ENCODE assay signal across 8 cellular contexts in the genomic region with DNA sequence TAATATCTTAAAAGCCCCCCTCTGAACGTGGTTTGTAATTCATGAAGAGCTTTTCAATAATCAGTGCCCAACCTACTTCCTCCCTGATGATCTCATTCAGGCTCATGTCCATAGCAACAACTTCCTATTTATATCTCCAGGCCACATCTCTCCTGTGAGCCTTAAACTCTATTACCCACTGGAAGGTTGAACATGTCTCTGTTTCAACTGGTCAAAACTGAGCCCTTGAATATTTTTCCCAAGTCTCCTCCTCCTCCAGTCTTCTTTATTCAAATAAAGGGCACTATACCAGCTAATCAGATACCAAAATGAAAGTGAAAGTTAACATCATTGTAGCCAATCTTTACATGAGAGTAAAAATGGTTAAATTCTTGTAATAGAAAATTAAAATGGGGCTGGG.
DNase-seq lines count a peak whose midpoint lies in the region; ATAC-seq and TF ChIP-seq lines count a peak whose summit lies in the region.

No MANE protein-coding gene starts in this region.

- intact Hi-C loops in HCT116 (cut with micrococcal nuclease): no loop called here

- TF ChIP-seq RAD21 in HCT116 (IDR thresholded peaks at IDR 0.05; ENCODE audit: low read depth): no peak

- no peak overlapping the region for H3K9ac ChIP-seq in HCT116 (ENCODE audit: low read length)
- H3K9ac ChIP-seq in endodermal cell (ENCODE audit: extremely low read depth, low read length, poor library complexity, severe bottlenecking): no peak overlapping the region

- DNase-seq in Daoy (ENCODE audit: low read depth): peak; percentile 70
- DNase-seq in HCT116 (ENCODE audit: low read depth, low spot score): peak; percentile 1
- peak; percentile 69 for DNase-seq in NCI-H748 (lab: John Stamatoyannopoulos, UW; ENCODE audit: unreplicated experiment)
- DNase-seq in brain microvascular endothelial cell: peak; percentile 79
- DNase-seq in osteocyte (ENCODE audit: extremely low spot score, unreplicated experiment): no peak
- DNase-seq in NCI-H2227 (lab: John Stamatoyannopoulos, UW; ENCODE audit: unreplicated experiment): no peak
- no peak for DNase-seq in endodermal cell

- in situ Hi-C loops in brain microvascular endothelial cell (cut with HindIII; ENCODE audit: low pct_ligation_motif_present, low sequenced_read_pairs): no loop called here

- H3K27ac Mint-ChIP-seq in osteocyte (ENCODE audit: unreplicated experiment) (peak overlapping the region; percentile 84), endodermal cell (no peak overlapping the region)

- no TSS peak for BruUV-seq in HCT116 (replicated peaks; lab: Mats Ljungman, UMichigan)

- CTCF ChIA-PET in HCT116 (lab: Charles Lee): no interaction called here

- 0 out of 2 replicates have a peak, but pooled peaks have one; percentile 40 for ATAC-seq in HCT116
- no peak for ATAC-seq in HG02763 (IDR thresholded peaks at IDR 0.05; ENCODE audit: unreplicated experiment)

- no peaks in the 10 kb centered on the region for H3K79me2 ChIP-seq in HCT116 (ENCODE audit: insufficient read depth, low read length)

- H3K27me3 ChIP-seq in HCT116 (ENCODE audit: insufficient read depth, low read length): no peaks in the 10 kb centered on the region
- no peaks in the 10 kb centered on the region for H3K27me3 ChIP-seq in brain microvascular endothelial cell (replicated peaks)
- H3K27me3 ChIP-seq in endodermal cell (ENCODE audit: control insufficient read depth, insufficient read depth, low read length, poor library complexity, severe bottlenecking): no peaks in the 10 kb centered on the region

- TF ChIP-seq POLR2A in HCT116 (IDR thresholded peaks at IDR 0.05; ENCODE audit: borderline replicate concordance, extremely low read depth, insufficient read depth, insufficient read length): no peak

- POLR2A ChIA-PET in HCT116 (lab: Charles Lee): no interaction called here

- no peaks in the 10 kb centered on the region for H3K9me3 ChIP-seq in HCT116 (ENCODE audit: control insufficient read depth in 1 of 2, insufficient read depth in 1 of 2, low read depth in 1 of 2, low read length in 2 of 2)
- no peaks in the 10 kb centered on the region for H3K9me3 ChIP-seq in endodermal cell (ENCODE audit: control insufficient read depth, low read length)

- H3K27me3 Mint-ChIP-seq in osteocyte (ENCODE audit: unreplicated experiment): no peaks in the 10 kb centered on the region
- H3K27me3 Mint-ChIP-seq in endodermal cell (ENCODE audit: insufficient read depth): no peaks in the 10 kb centered on the region

- peak overlapping the region; percentile 27 for H3K4me3 Mint-ChIP-seq in osteocyte (ENCODE audit: unreplicated experiment)
- no peak overlapping the region for H3K4me3 Mint-ChIP-seq in endodermal cell

- H3K36me3 Mint-ChIP-seq in osteocyte (ENCODE audit: unreplicated experiment): no peaks in the 10 kb centered on the region
- H3K36me3 Mint-ChIP-seq in endodermal cell (ENCODE audit: low read depth): no peaks in the 10 kb centered on the region

- H3K4me3 ChIP-seq in HCT116 (replicated peaks in 1 of 2; ENCODE audit: low read depth in 1 of 2, low read length in 2 of 2) (peak overlapping the region in 1 of 2 experiments; percentile 32; a peak in 1 of 4 replicates), brain microvascular endothelial cell (ENCODE audit: low read depth, low read length) (no peak overlapping the region), endodermal cell (ENCODE audit: low read length) (no peak overlapping the region)

- H3K4me1 ChIP-seq in HCT116 (ENCODE audit: control insufficient read depth in 1 of 2, insufficient read depth in 2 of 2, low read length in 2 of 2): peaks cover 3 to 6% of the 10 kb centered on the region in 2 experiments; a peak in 3 of 4 replicates
- no peaks in the 10 kb centered on the region for H3K4me1 ChIP-seq in endodermal cell (ENCODE audit: control insufficient read depth, insufficient read depth, low read length)

- H3K9me3 Mint-ChIP-seq in osteocyte (ENCODE audit: unreplicated experiment) (no peaks in the 10 kb centered on the region), endodermal cell (no peaks in the 10 kb centered on the region)

- H3K27ac ChIP-seq in HCT116 (ENCODE audit: low read depth, low read length) (no peak overlapping the region), brain microvascular endothelial cell (peak overlapping the region; percentile 61), endodermal cell (ENCODE audit: low read depth, low read length) (no peak overlapping the region)

- H2AFZ ChIP-seq in HCT116 (ENCODE audit: low read depth, low read length, poor library complexity, severe bottlenecking): peak overlapping the region; percentile 96

- H3K4me2 ChIP-seq in HCT116 (ENCODE audit: low read length): peak overlapping the region; percentile 60

- H3K9me2 ChIP-seq in HCT116 (ENCODE audit: insufficient read depth): no peaks in the 10 kb centered on the region

- TF ChIP-seq CTCF in HCT116 (IDR thresholded peaks at IDR 0.05 in 2 of 3, conservative IDR thresholded peaks at IDR 0.05 in 1 of 3; ENCODE audit: borderline replicate concordance in 1 of 3, insufficient read depth in 1 of 3, low read depth in 2 of 3, low read length in 2 of 3) (no peak), brain microvascular endothelial cell (IDR thresholded peaks at IDR 0.05; ENCODE audit: low read depth, low read length, missing control alignments) (no peak), osteocyte (IDR thresholded peaks at IDR 0.05) (no peak), endodermal cell (conservative IDR thresholded peaks at IDR 0.05) (no peak)

- H3K36me3 ChIP-seq in HCT116 (ENCODE audit: control insufficient read depth in 1 of 2, insufficient read depth in 2 of 2, low read length in 2 of 2) (no peaks in the 10 kb centered on the region), brain microvascular endothelial cell (replicated peaks) (no peaks in the 10 kb centered on the region), endodermal cell (ENCODE audit: control insufficient read depth, insufficient read depth, low read length) (no peaks in the 10 kb centered on the region)

- H3K4me1 Mint-ChIP-seq in osteocyte (ENCODE audit: unreplicated experiment): peaks cover 13% of the 10 kb centered on the region
- H3K4me1 Mint-ChIP-seq in endodermal cell: no peaks in the 10 kb centered on the region

- no peaks in the 10 kb centered on the region for H4K20me1 ChIP-seq in HCT116 (ENCODE audit: insufficient read depth)

- 70% methylated on average over 1 of the region's 1 CpG; no CpG with 5 or more reads in 1 of the 2 experiments for WGBS in endodermal cell (ENCODE audit: insufficient coverage in 1 of 2, insufficient read length in 1 of 2), 2 experiments

- RAD21 ChIA-PET in HCT116 (lab: Charles Lee; ENCODE audit: low non-redundant PET in 1 of 2, low total read pairs in 2 of 2, uncharacterized antibody in 2 of 2, unreplicated experiment in 2 of 2): no interaction called here

TF ChIP-seq in HCT116, 20 proteins besides CTCF, POLR2A, EP300 and RAD21:
- TF ChIP-seq ELF1 (IDR thresholded peaks at IDR 0.05; ENCODE audit: borderline replicate concordance, low read depth): no peak

Comparison
In these comparisons a context has a peak if more than half of its experiments do, and no peak if none do; other contexts are left out.
1. DNase-seq: peak in Daoy (single experiment), HCT116 (single experiment), NCI-H748 (single experiment) and brain microvascular endothelial cell (single experiment); none in osteocyte (single experiment), NCI-H2227 (single experiment) and endodermal cell (single experiment).